Comparison of ENCODE assay signal across 20 cellular contexts in genomic region chr17:4097165-4097960, GRCh38.
"Had no signal": no experiment of that assay in that cellular context is flagged by ENCODE, and none has a peak within 500 bp of the region (broad histone marks: within the 10 kb centered on the region; RNA-seq: fewer than 3 reads in every experiment).

No MANE protein-coding gene starts in this region.

- H3K9me3 Mint-ChIP-seq: effector memory CD8-positive, alpha-beta T cell; naive B cell; nephron progenitor cell; type B pancreatic cell had no signal

- DNase-seq: effector memory CD8-positive, alpha-beta T cell; foreskin keratinocyte; head of caudate nucleus; kidney; left cardiac atrium; left ventricle myocardium inferior; lower lobe of right lung; mesenchymal stem cell; naive B cell; nephron progenitor cell; small intestine; stimulated activated CD4-positive, alpha-beta T cell treated with anti-CD3 and anti-CD28 coated beads, Interleukin-12 subunit alpha, Interleukin-12 subunit beta, amount 100 ng/mL, for 4 hours; stimulated activated naive CD8-positive, alpha-beta T cell treated with anti-CD3 and anti-CD28 coated beads, Interleukin-15, Interleukin-2, amounts not matched to agents 100 U/mL and 50 U/mL, for 24 hours; thyroid gland had no signal

- H3K27me3 ChIP-seq: foreskin keratinocyte, hepatocyte, right atrium auricular region, suprapubic skin, thyroid gland had no signal

- H3K4me1 ChIP-seq: foreskin keratinocyte had no signal

- H3K27me3 Mint-ChIP-seq: effector memory CD8-positive, alpha-beta T cell; naive B cell; type B pancreatic cell had no signal

- H3K27ac Mint-ChIP-seq: nephron progenitor cell, type B pancreatic cell had no signal

- H3K4me3 Mint-ChIP-seq: effector memory CD8-positive, alpha-beta T cell; nephron progenitor cell; type B pancreatic cell had no signal

- H3K4me3 ChIP-seq: hepatocyte, left ventricle myocardium inferior, lower lobe of right lung, right atrium auricular region, suprapubic skin, thyroid gland had no signal

- H3K27ac ChIP-seq: epithelial cell of prostate, foreskin keratinocyte, hepatocyte, left ventricle myocardium inferior, lower lobe of right lung, parathyroid adenoma, right atrium auricular region, suprapubic skin, thyroid gland had no signal

- ATAC-seq: effector memory CD8-positive, alpha-beta T cell; foreskin keratinocyte; left cardiac atrium; lower lobe of right lung; stimulated activated naive CD8-positive, alpha-beta T cell treated with anti-CD3 and anti-CD28 coated beads, Interleukin-15, Interleukin-2, amounts not matched to agents 100 U/mL and 50 U/mL, for 24 hours had no signal

- H3K9me3 ChIP-seq: left ventricle myocardium inferior, lower lobe of right lung, right atrium auricular region, suprapubic skin, thyroid gland had no signal
